In genomic region chr11:65120831-65121230, GRCh38 we compare ENCODE assay signal across 8 cellular contexts. TPM values are rescaled to one million over a fixed set of nuclear protein-coding genes. Genes with fewer than 3 reads are reported as not detected.
DNase-seq lines count a peak whose midpoint lies in the region; ATAC-seq and TF ChIP-seq lines count a peak whose summit lies in the region.

No MANE protein-coding gene starts in this region.

- peaks cover 37% of the 10 kb centered on the region for H3K4me1 Mint-ChIP-seq in nephron progenitor cell

- peak overlapping the region; percentile 97 for H3K9ac ChIP-seq in BLaER1

- H3K4me1 ChIP-seq in BLaER1 = peaks cover 69% of the 10 kb centered on the region

- H3K27me3 ChIP-seq in BLaER1 = no peaks in the 10 kb centered on the region
- no peaks in the 10 kb centered on the region for H3K27me3 ChIP-seq in dorsolateral prefrontal cortex

- peak overlapping the region; percentile 91 for H3K4me3 ChIP-seq in BLaER1
- H3K4me3 ChIP-seq in LNCaP clone FGC (ENCODE audit: low read depth, low read length) = peak overlapping the region; percentile 99
- peak overlapping the region in 55 of 59 donors; percentile 62 to 100 (median 95) for H3K4me3 ChIP-seq in dorsolateral prefrontal cortex

- H3K27me3 Mint-ChIP-seq in nephron progenitor cell (ENCODE audit: low read depth, poor library complexity) = no peaks in the 10 kb centered on the region

- H3K27ac ChIP-seq in BLaER1 (peak overlapping the region; percentile 94), dorsolateral prefrontal cortex (peak overlapping the region in 20 of 59 donors; percentile 38 to 94 (median 86))

- no peaks in the 10 kb centered on the region for H3K9me3 ChIP-seq in BLaER1

- intact Hi-C loops in dorsolateral prefrontal cortex (cut with DNase I) = loop anchor here in 1 of 2 donors (5.0 kb wide), 1 partner anchor 274 kb away; no protein-coding TSS in a partner anchor

- no peak for DNase-seq in LNCaP clone FGC (ENCODE audit: low read depth)
- DNase-seq in dorsolateral prefrontal cortex = no peak
- DNase-seq in nephron progenitor cell = no peak
- DNase-seq in putamen (ENCODE audit: low spot score) = no peak
- DNase-seq in foreskin melanocyte = no peak

- peak overlapping the region; percentile 100 for H3K4me3 Mint-ChIP-seq in nephron progenitor cell

- no peak overlapping the region for H3K27ac Mint-ChIP-seq in nephron progenitor cell

- H4K20me1 ChIP-seq in BLaER1 = peaks cover 49% of the 10 kb centered on the region

- peaks cover 61% of the 10 kb centered on the region for H3K36me3 ChIP-seq in BLaER1

- no peaks in the 10 kb centered on the region for H3K9me3 Mint-ChIP-seq in nephron progenitor cell

- no peak for ATAC-seq in GM19035 (IDR thresholded peaks at IDR 0.05; ENCODE audit: unreplicated experiment)
- no peak for ATAC-seq in HG03139 (IDR thresholded peaks at IDR 0.05; ENCODE audit: unreplicated experiment)

- H3K4me2 ChIP-seq in BLaER1 = peak overlapping the region; percentile 89

- peaks cover 36% of the 10 kb centered on the region for H3K36me3 Mint-ChIP-seq in nephron progenitor cell (ENCODE audit: low read depth)

- TF ChIP-seq CTCF in LNCaP clone FGC (IDR thresholded peaks at IDR 0.05; ENCODE audit: control insufficient read depth, extremely low read depth, insufficient read depth) = no peak
- TF ChIP-seq CTCF in dorsolateral prefrontal cortex (IDR thresholded peaks at IDR 0.05 in 54 of 56, conservative IDR thresholded peaks at IDR 0.05 in 2 of 56; ENCODE audit: low read depth in 1 of 56, partially characterized antibody in 56 of 56) = no peak
- no peak for TF ChIP-seq CTCF in nephron progenitor cell (IDR thresholded peaks at IDR 0.05)

RNA-seq across cellular contexts. Expression of gene FAU, which starts 1.1 kb away (rescaled TPM):
- 100 to 1,000 TPM; 297 to 519 (median 403) TPM for total RNA-seq in dorsolateral prefrontal cortex

RNA-seq across cellular contexts. Expression of gene MRPL49, which starts 1.3 kb away (rescaled TPM):
- 10 to 100 TPM; 25.1 to 58.7 (median 39.4) TPM for total RNA-seq in dorsolateral prefrontal cortex

RNA-seq across cellular contexts. Expression of gene ZNHIT2, which starts 3.3 kb away (rescaled TPM):
- 10 to 100 TPM in 20 of 120 experiments, 1 to 10 TPM in 100; 4.6 to 13.3 (median 8.5) TPM for total RNA-seq in dorsolateral prefrontal cortex

RNA-seq across cellular contexts. Expression of gene TM7SF2, which starts 9.2 kb away (rescaled TPM):
- 10 to 100 TPM; 26.8 to 66.8 (median 45.6) TPM for total RNA-seq in dorsolateral prefrontal cortex

RNA-seq across cellular contexts. Expression of gene SYVN1, which starts 13.5 kb away (rescaled TPM):
- 10 to 100 TPM; 38.3 to 74.2 (median 53.2) TPM for total RNA-seq in dorsolateral prefrontal cortex
